Comparison of ENCODE assay signal across 8 cellular contexts in the genomic region with DNA sequence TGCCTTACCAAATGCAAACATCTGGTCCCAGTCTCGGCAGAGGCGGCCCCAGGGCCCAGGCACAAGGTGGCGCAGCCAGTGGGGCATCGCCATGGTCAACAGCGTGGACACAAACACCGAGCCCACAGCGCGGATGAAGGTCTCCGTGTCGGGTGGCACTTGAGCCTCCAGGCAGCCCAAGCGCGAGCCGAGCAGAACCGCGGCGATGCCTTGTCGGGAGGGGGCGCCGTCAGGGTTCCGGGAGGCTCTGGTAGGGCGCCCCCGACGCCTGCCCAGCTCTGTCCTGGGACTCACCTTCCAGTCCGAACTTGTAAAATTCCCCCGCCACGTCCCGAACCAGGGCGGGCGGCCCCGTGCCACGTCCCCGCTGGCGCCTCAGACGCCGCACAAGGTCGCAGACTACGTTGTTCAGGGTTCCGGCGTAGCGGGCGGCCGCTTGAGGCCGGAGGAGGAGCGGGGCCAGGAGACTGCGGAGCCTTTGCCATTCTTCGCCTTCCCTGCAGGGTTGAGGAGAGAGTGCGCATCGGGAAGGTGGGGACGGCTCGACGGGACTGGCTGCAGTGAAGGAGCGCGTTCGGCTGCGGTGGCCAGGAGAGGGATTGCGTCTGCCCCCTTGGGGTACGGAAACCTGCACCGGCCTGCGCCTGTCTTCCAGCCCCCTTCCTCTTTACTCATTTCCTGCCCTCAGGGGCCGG. TPM values are rescaled to one million over a fixed set of nuclear protein-coding genes. Genes with fewer than 3 reads are reported as not detected.
DNase-seq lines count a peak whose midpoint lies in the region; ATAC-seq and TF ChIP-seq lines count a peak whose summit lies in the region.

No MANE protein-coding gene starts in this region.

- H3K9me3 ChIP-seq in CD8-positive, alpha-beta T cell (ENCODE audit: low read length) = no peaks in the 10 kb centered on the region
- H3K9me3 ChIP-seq in Karpas-422 (ENCODE audit: low read length) (no peaks in the 10 kb centered on the region), esophagus squamous epithelium (no peaks in the 10 kb centered on the region)

- POLR2A ChIA-PET in CD8-positive, alpha-beta T cell (lab: Charles Lee) = interaction anchor here (0.7 kb wide), 1 partner anchor 10 kb away, joined by 3 read pairs; the partner anchor contains the start of gene MARCHF9

- intact Hi-C loops in CD8-positive, alpha-beta T cell (cut with DNase I, micrococcal nuclease) = loop anchor here in 1 of 2 experiments (1.0 to 2.0 kb wide), 2 partner anchors 9 to 18 kb away; partner anchors contain the start of gene TSFM
- intact Hi-C loops in esophagus squamous epithelium (cut with DNase I) = no loop called here

- no peaks in the 10 kb centered on the region for H3K79me2 ChIP-seq in Karpas-422 (ENCODE audit: low read length)

- peak in 5 of 7 experiments; percentile 51 to 70 (median 62) for DNase-seq in CD8-positive, alpha-beta T cell
- no peak for DNase-seq in Karpas-422
- peak in 2 of 3 experiments; percentile 34 to 40 for DNase-seq in activated CD8-positive, alpha-beta memory T cell treated with anti-CD3 and anti-CD28 coated beads for 48 hours (ENCODE audit: low read depth in 2 of 3, low spot score in 2 of 3)
- DNase-seq in esophagus squamous epithelium (lab: John Stamatoyannopoulos, UW) = no peak
- DNase-seq in omental fat pad (ENCODE audit: low spot score) = no peak
- no peak for DNase-seq in ureter (ENCODE audit: low spot score)

- H3K4me3 ChIP-seq in CD8-positive, alpha-beta T cell (ENCODE audit: low read depth, low read length) = peak overlapping the region; percentile 81
- H3K4me3 ChIP-seq in Karpas-422 (ENCODE audit: low read length) (0 out of 2 replicates have a peak overlapping the region, but pooled peaks have one; percentile 0), esophagus squamous epithelium (peak overlapping the region; percentile 23 to 70 (median 52))

- peaks cover 5% of the 10 kb centered on the region for H4K20me1 ChIP-seq in Karpas-422 (ENCODE audit: insufficient read depth, low read depth, low read length)

- no peaks in the 10 kb centered on the region for H3K9me2 ChIP-seq in Karpas-422 (replicated peaks; ENCODE audit: insufficient read depth, low read length)

- peaks cover 7% of the 10 kb centered on the region for H3K36me3 ChIP-seq in CD8-positive, alpha-beta T cell (ENCODE audit: insufficient read depth, low read length)
- H3K36me3 ChIP-seq in Karpas-422 (ENCODE audit: insufficient read depth, low read length) (peaks cover 3% of the 10 kb centered on the region; the same call in 1 of the 2 replicates), esophagus squamous epithelium (peaks cover 0 to 26% (median 5%) of the 10 kb centered on the region in 3 donors)

- TF ChIP-seq CTCF in CD8-positive, alpha-beta T cell (IDR thresholded peaks at IDR 0.05) = peak; percentile 51
- peak in 3 of 6 experiments; percentile 10 to 29 (median 24) for TF ChIP-seq CTCF in esophagus squamous epithelium (IDR thresholded peaks at IDR 0.05)
- TF ChIP-seq CTCF in omental fat pad (IDR thresholded peaks at IDR 0.05) = no peak

- no peak overlapping the region for H3K27ac ChIP-seq in CD8-positive, alpha-beta T cell (ENCODE audit: low read depth, low read length)
- H3K27ac ChIP-seq in Karpas-422 (ENCODE audit: low read length) = no peak overlapping the region
- no peak overlapping the region for H3K27ac ChIP-seq in esophagus squamous epithelium

- peak overlapping the region; percentile 86 for H3K4me3 Mint-ChIP-seq in CD8-positive, alpha-beta T cell

- ATAC-seq in CD8-positive, alpha-beta T cell = peak; percentile 72
- ATAC-seq in GM19463 (IDR thresholded peaks at IDR 0.05; ENCODE audit: unreplicated experiment) = peak; percentile 60
- peak; percentile 64 for ATAC-seq in omental fat pad (ENCODE audit: low FRiP score)
- ATAC-seq in HG02973 (IDR thresholded peaks at IDR 0.05; ENCODE audit: unreplicated experiment) = no peak

- 0 to 7% methylated on average over 3 to 6 of the region's 60 CpGs for WGBS in esophagus squamous epithelium, 2 donors

- H3K9me3 Mint-ChIP-seq in CD8-positive, alpha-beta T cell = no peaks in the 10 kb centered on the region

- no peak overlapping the region for H3K27ac Mint-ChIP-seq in CD8-positive, alpha-beta T cell

- peaks cover 22% of the 10 kb centered on the region for H3K27me3 Mint-ChIP-seq in CD8-positive, alpha-beta T cell (ENCODE audit: low read depth)

- peaks cover 15% of the 10 kb centered on the region for H3K27me3 ChIP-seq in CD8-positive, alpha-beta T cell (ENCODE audit: insufficient read depth, low read length)
- H3K27me3 ChIP-seq in Karpas-422 (ENCODE audit: low read length) (no peaks in the 10 kb centered on the region), esophagus squamous epithelium (peaks cover 0 to 55% (median 10%) of the 10 kb centered on the region in 4 donors)

- peaks cover 25% of the 10 kb centered on the region for H3K4me1 Mint-ChIP-seq in CD8-positive, alpha-beta T cell (ENCODE audit: low read depth)

- no peak for TF ChIP-seq POLR2A in esophagus squamous epithelium (IDR thresholded peaks at IDR 0.05)

- no peak overlapping the region for H3K4me2 ChIP-seq in Karpas-422 (ENCODE audit: low read depth, low read length, poor library complexity, severe bottlenecking)

- peaks cover 10% of the 10 kb centered on the region for H3K36me3 Mint-ChIP-seq in CD8-positive, alpha-beta T cell

- no peak overlapping the region for H3K9ac ChIP-seq in Karpas-422 (ENCODE audit: low read length)

- H3K4me1 ChIP-seq in CD8-positive, alpha-beta T cell (ENCODE audit: insufficient read depth, low read length) = peaks cover 26% of the 10 kb centered on the region
- H3K4me1 ChIP-seq in Karpas-422 (ENCODE audit: low read length) (peaks cover 4% of the 10 kb centered on the region; the same call in 1 of the 2 replicates), esophagus squamous epithelium (peaks cover 25 to 31% (median 26%) of the 10 kb centered on the region in 3 donors)

- CTCF ChIA-PET in CD8-positive, alpha-beta T cell (lab: Charles Lee) = interaction anchor here (0.6 to 1.6 kb wide), 9 partner anchors 9 to 138 kb away, joined by 3 to 8 read pairs (median 4); partner anchors contain the start of gene TSFM

- H2AFZ ChIP-seq in Karpas-422 (ENCODE audit: low read length) = no peak overlapping the region

RNA-seq across cellular contexts. Expression of gene CYP27B1, which starts 1.7 kb away (rescaled TPM):
- total RNA-seq in CD8-positive, alpha-beta T cell = 1 to 10 TPM; 2.0 to 2.2 TPM
- total RNA-seq in Karpas-422 (2014; rRNA removed; shearing (Covaris generic); ENCODE audit: low replicate concordance) = 0.86 and 3.5 TPM in 2 replicates
- total RNA-seq in esophagus squamous epithelium = 1 to 10 TPM in 2 of 4 donors, under 1 TPM in 2; 0.18 to 1.7 (median 1.1) TPM
- 1 to 10 TPM in 2 of 4 donors, under 1 TPM in 1, not detected in 1; 0.19 to 5.6 (median 2.8) TPM for total RNA-seq in omental fat pad
- 1.6 TPM for total RNA-seq in ureter

RNA-seq across cellular contexts. Expression of gene METTL1, which starts 6.8 kb away (rescaled TPM):
- 10 to 100 TPM; 14.0 to 20.0 TPM for total RNA-seq in CD8-positive, alpha-beta T cell
- total RNA-seq in Karpas-422 (2014; rRNA removed; shearing (Covaris generic); ENCODE audit: low replicate concordance) = 11.9 and 17.4 TPM in 2 replicates
- total RNA-seq in esophagus squamous epithelium = 10 to 100 TPM in 3 of 4 donors, 1 to 10 TPM in 1; 6.7 to 16.8 (median 11.8) TPM
- 10 to 100 TPM; 11.2 to 39.3 (median 15.2) TPM for total RNA-seq in omental fat pad
- total RNA-seq in ureter = 50.1 TPM

RNA-seq across cellular contexts. Expression of gene EEF1AKMT3, which starts 7.3 kb away (rescaled TPM):
- 1 to 10 TPM in 1 of 2 experiments, under 1 TPM in 1; 0.81 to 1.7 TPM for total RNA-seq in CD8-positive, alpha-beta T cell
- 4.1 and 5.5 TPM in 2 replicates for total RNA-seq in Karpas-422 (2014; rRNA removed; shearing (Covaris generic); ENCODE audit: low replicate concordance)
- 1 to 10 TPM; 2.6 to 7.6 (median 3.7) TPM for total RNA-seq in esophagus squamous epithelium
- 10 to 100 TPM in 1 of 4 donors, 1 to 10 TPM in 3; 6.1 to 10.9 (median 9.3) TPM for total RNA-seq in omental fat pad
- total RNA-seq in ureter = 9.8 TPM

RNA-seq across cellular contexts. Expression of gene MARCHF9, which starts 10.2 kb away (rescaled TPM):
- 10 to 100 TPM; 23.1 to 25.1 TPM for total RNA-seq in CD8-positive, alpha-beta T cell
- 30.3 and 45.9 TPM in 2 replicates for total RNA-seq in Karpas-422 (2014; rRNA removed; shearing (Covaris generic); ENCODE audit: low replicate concordance)
- total RNA-seq in esophagus squamous epithelium = 1 to 10 TPM; 3.6 to 8.4 (median 5.3) TPM
- 1 to 10 TPM; 2.4 to 8.7 (median 5.1) TPM for total RNA-seq in omental fat pad
- total RNA-seq in ureter = 12.1 TPM

RNA-seq across cellular contexts. Expression of gene CDK4, which starts 13.0 kb away (rescaled TPM):
- 10 to 100 TPM in 1 of 2 experiments, 1 to 10 TPM in 1; 8.5 to 10.0 TPM for total RNA-seq in CD8-positive, alpha-beta T cell
- 154 and 164 TPM in 2 replicates for total RNA-seq in Karpas-422 (2014; rRNA removed; shearing (Covaris generic); ENCODE audit: low replicate concordance)
- total RNA-seq in esophagus squamous epithelium = 10 to 100 TPM; 42.8 to 96.9 (median 60.4) TPM
- 10 to 100 TPM; 81.9 to 96.2 (median 89.0) TPM for total RNA-seq in omental fat pad
- total RNA-seq in ureter = 86.5 TPM

Comparison
In these comparisons a context has a peak if more than half of its experiments do, and no peak if none do; other contexts are left out.
1. DNase-seq: peak in CD8-positive, alpha-beta T cell (5 of 7) and activated CD8-positive, alpha-beta memory T cell treated with anti-CD3 and anti-CD28 coated beads for 48 hours (2 of 3); none in Karpas-422 (single experiment), esophagus squamous epithelium (single experiment), omental fat pad (single experiment) and ureter (single experiment).
2. H3K4me3 ChIP-seq: peak in every context shown above with its lines; median percentile 81 in CD8-positive, alpha-beta T cell; 52 in esophagus squamous epithelium; 0 in Karpas-422.